ENCODE assay signal across 15 cellular contexts in genomic region chr20:63151554-63152321, GRCh38.
DNase-seq lines count a peak whose midpoint lies in the region; ATAC-seq and TF ChIP-seq lines count a peak whose summit lies in the region.
"Had no signal": no experiment of that assay in that cellular context is flagged by ENCODE, and none has a peak within 500 bp of the region (broad histone marks: within the 10 kb centered on the region; RNA-seq: fewer than 3 reads in every experiment).

No MANE protein-coding gene starts in this region.

- no peak for ATAC-seq in GM18858 (IDR thresholded peaks at IDR 0.05; ENCODE audit: unreplicated experiment)
- no peak for ATAC-seq in HG03460 (IDR thresholded peaks at IDR 0.05; ENCODE audit: unreplicated experiment)
- no peak for ATAC-seq in activated CD4-positive, alpha-beta T cell treated with anti-CD3 and anti-CD28 coated beads for 36 hours
- ATAC-seq: activated CD8-positive, alpha-beta T cell treated with anti-CD3 and anti-CD28 coated beads, Interleukin-2, amount 10 ng/mL, durations not matched to agents 7 days and 5 days had no signal

- no peaks in the 10 kb centered on the region for H3K4me1 Mint-ChIP-seq in CD14-positive monocyte
- no peaks in the 10 kb centered on the region for H3K4me1 Mint-ChIP-seq in activated CD4-positive, alpha-beta T cell treated with anti-CD3 and anti-CD28 coated beads for 36 hours
- H3K4me1 Mint-ChIP-seq: naive B cell had no signal

- H3K36me3 ChIP-seq in fibroblast of lung (ENCODE audit: control insufficient read depth, insufficient read depth, low read length) = no peaks in the 10 kb centered on the region

- H3K9me3 Mint-ChIP-seq in CD14-positive monocyte = peaks cover 5 to 17% (median 13%) of the 10 kb centered on the region in 7 donors
- H3K9me3 Mint-ChIP-seq in activated CD4-positive, alpha-beta T cell treated with anti-CD3 and anti-CD28 coated beads for 36 hours (ENCODE audit: low read depth) = peaks cover 13% of the 10 kb centered on the region

- DNase-seq in CD14-positive monocyte (ENCODE audit: low spot score) = peak; percentile 23
- DNase-seq in NCI-H524 treated with DMSO at 0.1 percent for 48 hours (lab: John Stamatoyannopoulos, UW) = peak; percentile 35
- peak; percentile 3 to 46 for DNase-seq in fibroblast of lung (ENCODE audit: low read depth in 2 of 2)
- peak; percentile 63 for DNase-seq in myocyte (ENCODE audit: low read depth)
- no peak for DNase-seq in DMS79 (lab: John Stamatoyannopoulos, UW)
- no peak for DNase-seq in activated CD4-positive, alpha-beta T cell treated with anti-CD3 and anti-CD28 coated beads for 36 hours
- DNase-seq: activated CD8-positive, alpha-beta T cell treated with anti-CD3 and anti-CD28 coated beads, Interleukin-2, amount 10 ng/mL, durations not matched to agents 7 days and 5 days; activated gamma-delta T cell treated with Interleukin-2 at 50 U/mL for 16 hours; erythroblast; GDM1; HFFc6; naive B cell had no signal

- no peaks in the 10 kb centered on the region for H3K9me3 ChIP-seq in fibroblast of lung (ENCODE audit: control insufficient read depth, insufficient read depth, low read depth, low read length)

- TF ChIP-seq CTCF in CD14-positive monocyte (IDR thresholded peaks at IDR 0.05) (no peak), fibroblast of lung (conservative IDR thresholded peaks at IDR 0.05 in 1 of 2, IDR thresholded peaks at IDR 0.05 in 1 of 2; ENCODE audit: low read depth in 1 of 2, low read length in 2 of 2) (no peak)

- H3K4me3 Mint-ChIP-seq in CD14-positive monocyte = no peak overlapping the region
- H3K4me3 Mint-ChIP-seq in activated CD4-positive, alpha-beta T cell treated with anti-CD3 and anti-CD28 coated beads for 36 hours = no peak overlapping the region
- H3K4me3 Mint-ChIP-seq: activated CD8-positive, alpha-beta T cell treated with anti-CD3 and anti-CD28 coated beads, Interleukin-2, amount 10 ng/mL, durations not matched to agents 7 days and 5 days; HFFc6; naive B cell had no signal

- CTCF ChIA-PET in activated CD4-positive, alpha-beta T cell treated with anti-CD3 and anti-CD28 coated beads for 36 hours (lab: Charles Lee) = no interaction called here

- no peak overlapping the region for H3K9ac ChIP-seq in fibroblast of lung (ENCODE audit: insufficient read depth, low read length)

- peaks cover 3% of the 10 kb centered on the region for H3K27me3 ChIP-seq in fibroblast of lung (ENCODE audit: control insufficient read depth, insufficient read depth, low read length)

- H3K27ac Mint-ChIP-seq in CD14-positive monocyte = no peak overlapping the region
- H3K27ac Mint-ChIP-seq in activated CD4-positive, alpha-beta T cell treated with anti-CD3 and anti-CD28 coated beads for 36 hours = no peak overlapping the region
- H3K27ac Mint-ChIP-seq: activated CD8-positive, alpha-beta T cell treated with anti-CD3 and anti-CD28 coated beads, Interleukin-2, amount 10 ng/mL, durations not matched to agents 7 days and 5 days; HFFc6; naive B cell had no signal

- peak overlapping the region; percentile 48 for H3K4me2 ChIP-seq in fibroblast of lung (ENCODE audit: extremely low read depth, insufficient read depth, low read length)

- H3K79me2 ChIP-seq in fibroblast of lung (ENCODE audit: control insufficient read depth, insufficient read depth, low read length) = no peaks in the 10 kb centered on the region

- no peaks in the 10 kb centered on the region for H3K36me3 Mint-ChIP-seq in CD14-positive monocyte
- H3K36me3 Mint-ChIP-seq in activated CD4-positive, alpha-beta T cell treated with anti-CD3 and anti-CD28 coated beads for 36 hours (ENCODE audit: low read depth) = peaks cover 3% of the 10 kb centered on the region

- no peak overlapping the region for H3K4me3 ChIP-seq in fibroblast of lung (replicated peaks in 1 of 4; ENCODE audit: control extremely low read depth in 1 of 4, insufficient read depth in 1 of 4, low read depth in 3 of 4, low read length in 4 of 4)

- POLR2A ChIA-PET in activated CD4-positive, alpha-beta T cell treated with anti-CD3 and anti-CD28 coated beads for 36 hours (lab: Charles Lee) = interaction anchor here (0.6 kb wide), 1 partner anchor 152 kb away, joined by 3 read pairs; no protein-coding TSS in a partner anchor

- H3K27me3 Mint-ChIP-seq in CD14-positive monocyte (ENCODE audit: low read depth in 3 of 3) = peaks cover 5 to 21% (median 12%) of the 10 kb centered on the region in 3 donors
- peaks cover 29% of the 10 kb centered on the region for H3K27me3 Mint-ChIP-seq in activated CD4-positive, alpha-beta T cell treated with anti-CD3 and anti-CD28 coated beads for 36 hours

- H3K4me1 ChIP-seq in fibroblast of lung (ENCODE audit: control insufficient read depth, extremely low read depth, insufficient read depth, low read length) = no peaks in the 10 kb centered on the region

- H3K27ac ChIP-seq in fibroblast of lung (ENCODE audit: insufficient read depth, low read length) = no peak overlapping the region
- H3K27ac ChIP-seq: C4-2B had no signal

- no peaks in the 10 kb centered on the region for H4K20me1 ChIP-seq in fibroblast of lung (ENCODE audit: control insufficient read depth, extremely low read depth, insufficient read depth, low read length)

- H2AFZ ChIP-seq in fibroblast of lung (ENCODE audit: low read length) = no peak overlapping the region

- intact Hi-C loops in CD14-positive monocyte (cut with micrococcal nuclease) = no loop called here
- intact Hi-C loops in activated CD4-positive, alpha-beta T cell treated with anti-CD3 and anti-CD28 coated beads for 36 hours (cut with DNase I, micrococcal nuclease) = no loop called here

Comparison
In these comparisons a context has a peak if more than half of its experiments do, and no peak if none do; other contexts are left out.
1. DNase-seq: peak in CD14-positive monocyte (single experiment), NCI-H524 treated with DMSO at 0.1 percent for 48 hours (single experiment), fibroblast of lung (2 of 2) and myocyte (single experiment); none in DMS79 (single experiment) and activated CD4-positive, alpha-beta T cell treated with anti-CD3 and anti-CD28 coated beads for 36 hours (single experiment).